Comparison of ENCODE assay signal across 1 cellular context in the genomic region with DNA sequence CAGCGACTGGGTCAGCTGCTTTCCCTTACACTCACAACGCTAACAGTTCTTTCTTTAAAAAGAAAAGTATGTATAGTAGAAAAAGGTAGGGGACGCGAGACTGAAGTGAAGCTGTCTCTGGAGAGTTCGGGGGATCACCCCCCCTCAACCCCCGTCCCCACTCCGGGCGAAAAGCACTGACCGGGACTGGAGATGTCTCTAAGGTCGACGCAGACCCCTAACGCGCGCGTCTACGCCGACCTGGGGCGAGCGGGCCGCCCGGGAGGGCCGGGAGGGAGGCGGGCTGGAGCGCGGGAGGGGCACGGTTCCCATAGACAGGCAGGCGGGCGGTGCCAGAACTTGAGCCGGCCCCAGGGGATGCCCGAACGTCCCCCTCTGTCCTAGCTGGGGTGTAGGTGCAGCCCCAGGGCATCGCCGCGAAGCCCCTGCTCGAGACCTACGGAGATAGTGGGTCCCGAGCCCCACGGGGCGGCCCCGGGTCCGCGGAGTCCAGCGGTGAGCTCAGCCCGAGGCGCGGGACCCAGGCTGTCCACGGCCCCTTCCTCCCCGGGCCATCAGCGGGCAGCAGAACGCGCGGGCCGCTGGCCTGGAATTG.
TF ChIP-seq lines count a peak whose summit lies in the region.

No MANE protein-coding gene starts in this region.

TF ChIP-seq in GM12878, 131 proteins besides CTCF, POLR2A, EP300 and RAD21 (continued from another document):
- TF ChIP-seq, protein P1, sequence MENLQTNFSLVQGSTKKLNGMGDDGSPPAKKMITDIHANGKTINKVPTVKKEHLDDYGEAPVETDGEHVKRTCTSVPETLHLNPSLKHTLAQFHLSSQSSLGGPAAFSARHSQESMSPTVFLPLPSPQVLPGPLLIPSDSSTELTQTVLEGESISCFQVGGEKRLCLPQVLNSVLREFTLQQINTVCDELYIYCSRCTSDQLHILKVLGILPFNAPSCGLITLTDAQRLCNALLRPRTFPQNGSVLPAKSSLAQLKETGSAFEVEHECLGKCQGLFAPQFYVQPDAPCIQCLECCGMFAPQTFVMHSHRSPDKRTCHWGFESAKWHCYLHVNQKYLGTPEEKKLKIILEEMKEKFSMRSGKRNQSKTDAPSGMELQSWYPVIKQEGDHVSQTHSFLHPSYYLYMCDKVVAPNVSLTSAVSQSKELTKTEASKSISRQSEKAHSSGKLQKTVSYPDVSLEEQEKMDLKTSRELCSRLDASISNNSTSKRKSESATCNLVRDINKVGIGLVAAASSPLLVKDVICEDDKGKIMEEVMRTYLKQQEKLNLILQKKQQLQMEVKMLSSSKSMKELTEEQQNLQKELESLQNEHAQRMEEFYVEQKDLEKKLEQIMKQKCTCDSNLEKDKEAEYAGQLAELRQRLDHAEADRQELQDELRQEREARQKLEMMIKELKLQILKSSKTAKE (IDR thresholded peaks at IDR 0.05; ENCODE audit: low read depth, poor library complexity, severe bottlenecking), result no peak
- peak; percentile 79 for TF ChIP-seq GATAD2B (conservative IDR thresholded peaks at IDR 0.05; ENCODE audit: low read depth)
- no peak for TF ChIP-seq CHD2 (IDR thresholded peaks at IDR 0.05; ENCODE audit: borderline replicate concordance, low read depth, low read length)
- 0 out of 2 replicates have a peak, but pooled peaks have one; percentile 62 for TF ChIP-seq SMARCA5 (IDR thresholded peaks at IDR 0.05)
- peak; percentile 99 for TF ChIP-seq ZSCAN29 (IDR thresholded peaks at IDR 0.05)
- TF ChIP-seq, protein P2, sequence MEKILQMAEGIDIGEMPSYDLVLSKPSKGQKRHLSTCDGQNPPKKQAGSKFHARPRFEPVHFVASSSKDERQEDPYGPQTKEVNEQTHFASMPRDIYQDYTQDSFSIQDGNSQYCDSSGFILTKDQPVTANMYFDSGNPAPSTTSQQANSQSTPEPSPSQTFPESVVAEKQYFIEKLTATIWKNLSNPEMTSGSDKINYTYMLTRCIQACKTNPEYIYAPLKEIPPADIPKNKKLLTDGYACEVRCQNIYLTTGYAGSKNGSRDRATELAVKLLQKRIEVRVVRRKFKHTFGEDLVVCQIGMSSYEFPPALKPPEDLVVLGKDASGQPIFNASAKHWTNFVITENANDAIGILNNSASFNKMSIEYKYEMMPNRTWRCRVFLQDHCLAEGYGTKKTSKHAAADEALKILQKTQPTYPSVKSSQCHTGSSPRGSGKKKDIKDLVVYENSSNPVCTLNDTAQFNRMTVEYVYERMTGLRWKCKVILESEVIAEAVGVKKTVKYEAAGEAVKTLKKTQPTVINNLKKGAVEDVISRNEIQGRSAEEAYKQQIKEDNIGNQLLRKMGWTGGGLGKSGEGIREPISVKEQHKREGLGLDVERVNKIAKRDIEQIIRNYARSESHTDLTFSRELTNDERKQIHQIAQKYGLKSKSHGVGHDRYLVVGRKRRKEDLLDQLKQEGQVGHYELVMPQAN (conservative IDR thresholded peaks at IDR 0.05), result 0 out of 2 replicates have a peak, but pooled peaks have one; percentile 40
- TF ChIP-seq MEF2B (IDR thresholded peaks at IDR 0.05; ENCODE audit: partially characterized antibody, poor library complexity, severe bottlenecking), result peak; percentile 67
- 0 out of 2 replicates have a peak, but pooled peaks have one; percentile 45 for TF ChIP-seq ZNF217 (IDR thresholded peaks at IDR 0.05)
- no peak for TF ChIP-seq SPI1 (IDR thresholded peaks at IDR 0.05; ENCODE audit: borderline replicate concordance, insufficient read depth, low read depth, low read length)
